Comparison of ENCODE assay signal across 10 cellular contexts in the genomic region with DNA sequence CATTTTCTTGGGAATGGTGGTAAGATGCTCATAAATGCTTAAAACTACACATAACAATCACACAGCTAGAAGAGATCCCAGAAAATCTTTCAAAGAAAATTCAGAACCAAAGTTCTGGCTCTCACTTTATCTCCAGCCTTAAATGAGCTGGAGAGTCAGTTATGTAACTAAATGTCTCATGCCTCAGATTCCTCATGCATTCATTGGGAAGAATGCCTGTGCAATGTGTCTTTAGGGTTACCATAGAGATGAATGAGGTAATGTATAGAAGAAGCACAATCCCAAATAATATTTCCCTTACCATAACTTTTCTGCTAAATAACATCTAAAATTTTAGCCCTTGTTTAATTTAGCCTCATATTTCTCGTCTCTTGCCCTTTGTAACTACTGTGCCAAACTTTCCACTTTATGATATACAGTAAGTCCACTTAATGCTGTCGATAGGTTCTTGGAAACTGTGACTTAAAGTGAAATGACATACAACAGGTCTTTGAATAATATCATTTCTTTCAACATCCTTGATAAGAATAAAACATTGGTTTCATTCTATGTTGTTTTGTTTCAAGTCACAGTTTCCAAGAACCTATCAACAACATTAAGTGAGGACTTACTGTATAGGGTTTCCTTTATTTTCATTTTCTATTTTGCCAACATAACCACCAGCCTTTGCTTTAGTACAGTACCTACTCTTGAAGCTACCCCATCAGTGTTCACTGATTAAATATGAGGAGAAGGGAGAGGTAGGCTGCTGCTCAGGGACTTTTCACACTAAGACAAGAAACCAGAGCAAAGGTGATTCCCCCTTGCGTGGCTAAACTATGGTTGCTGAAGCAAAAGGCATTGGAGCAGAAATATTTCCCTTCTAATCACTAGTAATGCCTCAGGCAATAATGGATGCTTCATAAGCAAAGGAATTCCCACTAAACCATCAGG.
DNase-seq lines count a peak whose midpoint lies in the region; ATAC-seq and TF ChIP-seq lines count a peak whose summit lies in the region.
"Had no signal": no experiment of that assay in that cellular context is flagged by ENCODE, and none has a peak within 500 bp of the region (broad histone marks: within the 10 kb centered on the region; RNA-seq: fewer than 3 reads in every experiment).

No MANE protein-coding gene starts in this region.

- peak overlapping the region; percentile 3; the same call in 1 of the 2 replicates for H3K27ac ChIP-seq in MM.1S (ENCODE audit: low read length)
- H3K27ac ChIP-seq: left ventricle myocardium inferior, SJCRH30 had no signal

- TF ChIP-seq CTCF in AG04449 (IDR thresholded peaks at IDR 0.05; ENCODE audit: insufficient read depth, low read length, missing control alignments) (no peak), MM.1S (IDR thresholded peaks at IDR 0.05; ENCODE audit: low read length) (no peak)

- peak overlapping the region; percentile 53 to 83 for H3K27ac Mint-ChIP-seq in effector memory CD8-positive, alpha-beta T cell

- H3K4me1 ChIP-seq in MM.1S (ENCODE audit: low read length), result peaks cover 31% of the 10 kb centered on the region

- H3K9me2 ChIP-seq in MM.1S (replicated peaks; ENCODE audit: insufficient read depth, low read length), result no peaks in the 10 kb centered on the region

- H3K27me3 Mint-ChIP-seq in effector memory CD8-positive, alpha-beta T cell, result no peaks in the 10 kb centered on the region

- H3K27me3 ChIP-seq in MM.1S (replicated peaks; ENCODE audit: insufficient read depth, low read length), result no peaks in the 10 kb centered on the region
- H3K27me3 ChIP-seq: SJCRH30 had no signal

- no peaks in the 10 kb centered on the region for H3K36me3 ChIP-seq in MM.1S (replicated peaks; ENCODE audit: insufficient read depth, low read length)
- H3K36me3 ChIP-seq: left ventricle myocardium inferior, SJCRH30 had no signal

- POLR2A ChIA-PET in AG04449 (lab: Yijun Ruan, JAX), result no interaction called here

- peaks cover 9% of the 10 kb centered on the region; the same call in 1 of the 2 replicates for H3F3A ChIP-seq in MM.1S (ENCODE audit: insufficient read depth, low read length)

- H3K79me2 ChIP-seq in MM.1S (ENCODE audit: low read length), result no peaks in the 10 kb centered on the region

- peaks cover 42 to 56% of the 10 kb centered on the region in 2 donors for H3K4me1 Mint-ChIP-seq in effector memory CD8-positive, alpha-beta T cell (ENCODE audit: low read depth in 2 of 2)

- CTCF ChIA-PET in AG04449 (lab: Yijun Ruan, JAX), result interaction anchor here (0.9 kb wide), 1 partner anchor 436 kb away, joined by 3 read pairs; no protein-coding TSS in a partner anchor

- H4K20me1 ChIP-seq in MM.1S (ENCODE audit: insufficient read depth, low read length), result no peaks in the 10 kb centered on the region

- peak overlapping the region; percentile 4 to 56 for H3K4me3 Mint-ChIP-seq in effector memory CD8-positive, alpha-beta T cell

- H3K9ac ChIP-seq in MM.1S (ENCODE audit: low read length), result no peak overlapping the region

- H3K9me3 Mint-ChIP-seq in effector memory CD8-positive, alpha-beta T cell, result no peaks in the 10 kb centered on the region

- no peak overlapping the region for H3K4me3 ChIP-seq in AG04449 (ENCODE audit: low read depth, low read length)
- H3K4me3 ChIP-seq in MM.1S (ENCODE audit: low read length), result no peak overlapping the region
- H3K4me3 ChIP-seq: left ventricle myocardium inferior, SJCRH30 had no signal

- peak overlapping the region; percentile 17; the same call in 1 of the 2 replicates for H3K4me2 ChIP-seq in MM.1S (ENCODE audit: low read depth, low read length)

- no peaks in the 10 kb centered on the region for H3K9me3 ChIP-seq in MM.1S (replicated peaks; ENCODE audit: insufficient read depth, low read length)
- H3K9me3 ChIP-seq: SJCRH30 had no signal

- no peak overlapping the region for H2AFZ ChIP-seq in MM.1S (ENCODE audit: low read length)

- peak; percentile 13 for ATAC-seq in GM19468 (IDR thresholded peaks at IDR 0.05; ENCODE audit: extremely low read depth, unreplicated experiment)
- ATAC-seq in effector memory CD8-positive, alpha-beta T cell (replicated peaks), result peak; percentile 43

- DNase-seq in AG04449 (ENCODE audit: low read depth, low spot score), result peak; percentile 57
- peak; percentile 22 for DNase-seq in MM.1S
- DNase-seq in effector memory CD8-positive, alpha-beta T cell, result no peak
- DNase-seq in retina, result no peak
- DNase-seq in stimulated activated naive CD4-positive, alpha-beta T cell treated with Interleukin-2 at 50 U/mL for 16 hours (lab: John Stamatoyannopoulos, UW), result no peak
- no peak for DNase-seq in ureter (ENCODE audit: low spot score)
- DNase-seq in Ammon's horn (ENCODE audit: low spot score), result no peak
- DNase-seq: left ventricle myocardium inferior had no signal

- peaks cover 3% of the 10 kb centered on the region for H3K36me3 Mint-ChIP-seq in effector memory CD8-positive, alpha-beta T cell (ENCODE audit: insufficient read depth)

Comparison
In these comparisons a context has a peak if more than half of its experiments do, and no peak if none do; other contexts are left out.
1. DNase-seq: peak in AG04449 (single experiment) and MM.1S (single experiment); none in effector memory CD8-positive, alpha-beta T cell (0 of 3), retina (single experiment), stimulated activated naive CD4-positive, alpha-beta T cell treated with Interleukin-2 at 50 U/mL for 16 hours (single experiment), ureter (single experiment) and Ammon's horn (single experiment).